1 cellular context compared by ENCODE assay signal in the genomic region with DNA sequence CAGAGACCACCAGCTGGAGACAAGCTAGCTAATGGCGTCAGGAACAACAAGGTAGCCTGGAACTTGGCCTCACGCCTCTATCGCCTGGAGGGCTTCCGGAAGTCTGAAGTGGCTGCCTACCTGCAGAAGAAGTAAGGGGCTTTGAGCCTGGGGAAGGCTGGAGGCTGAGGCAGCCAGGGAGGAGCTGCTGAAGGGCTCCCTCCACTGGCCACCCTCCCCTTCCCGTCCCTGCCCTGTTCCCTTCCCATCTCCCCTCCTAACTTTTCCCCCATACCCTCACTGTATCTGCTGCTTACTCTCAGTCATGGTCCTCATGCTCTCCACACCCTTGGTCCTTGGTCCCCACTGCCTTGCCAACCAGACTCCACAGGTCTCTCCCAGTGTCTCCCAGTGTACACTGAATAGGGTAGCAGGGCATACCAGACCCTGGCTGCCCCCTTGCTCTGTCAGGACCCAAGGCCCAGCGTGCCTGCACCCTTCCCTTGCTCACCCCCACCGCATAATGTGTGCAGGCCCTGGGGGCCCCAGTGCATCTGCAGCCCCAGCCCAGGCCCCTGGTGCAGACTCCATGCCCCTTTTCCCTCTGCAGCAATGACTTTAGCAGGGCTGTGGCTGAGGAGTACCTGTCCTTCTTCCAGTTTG.
TF ChIP-seq lines count a peak whose summit lies in the region.

No MANE protein-coding gene starts in this region.

TF ChIP-seq in HCT116, 20 proteins besides CTCF, POLR2A, EP300 and RAD21 (continued from another document):
- TF ChIP-seq, protein P1, sequence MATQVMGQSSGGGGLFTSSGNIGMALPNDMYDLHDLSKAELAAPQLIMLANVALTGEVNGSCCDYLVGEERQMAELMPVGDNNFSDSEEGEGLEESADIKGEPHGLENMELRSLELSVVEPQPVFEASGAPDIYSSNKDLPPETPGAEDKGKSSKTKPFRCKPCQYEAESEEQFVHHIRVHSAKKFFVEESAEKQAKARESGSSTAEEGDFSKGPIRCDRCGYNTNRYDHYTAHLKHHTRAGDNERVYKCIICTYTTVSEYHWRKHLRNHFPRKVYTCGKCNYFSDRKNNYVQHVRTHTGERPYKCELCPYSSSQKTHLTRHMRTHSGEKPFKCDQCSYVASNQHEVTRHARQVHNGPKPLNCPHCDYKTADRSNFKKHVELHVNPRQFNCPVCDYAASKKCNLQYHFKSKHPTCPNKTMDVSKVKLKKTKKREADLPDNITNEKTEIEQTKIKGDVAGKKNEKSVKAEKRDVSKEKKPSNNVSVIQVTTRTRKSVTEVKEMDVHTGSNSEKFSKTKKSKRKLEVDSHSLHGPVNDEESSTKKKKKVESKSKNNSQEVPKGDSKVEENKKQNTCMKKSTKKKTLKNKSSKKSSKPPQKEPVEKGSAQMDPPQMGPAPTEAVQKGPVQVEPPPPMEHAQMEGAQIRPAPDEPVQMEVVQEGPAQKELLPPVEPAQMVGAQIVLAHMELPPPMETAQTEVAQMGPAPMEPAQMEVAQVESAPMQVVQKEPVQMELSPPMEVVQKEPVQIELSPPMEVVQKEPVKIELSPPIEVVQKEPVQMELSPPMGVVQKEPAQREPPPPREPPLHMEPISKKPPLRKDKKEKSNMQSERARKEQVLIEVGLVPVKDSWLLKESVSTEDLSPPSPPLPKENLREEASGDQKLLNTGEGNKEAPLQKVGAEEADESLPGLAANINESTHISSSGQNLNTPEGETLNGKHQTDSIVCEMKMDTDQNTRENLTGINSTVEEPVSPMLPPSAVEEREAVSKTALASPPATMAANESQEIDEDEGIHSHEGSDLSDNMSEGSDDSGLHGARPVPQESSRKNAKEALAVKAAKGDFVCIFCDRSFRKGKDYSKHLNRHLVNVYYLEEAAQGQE (IDR thresholded peaks at IDR 0.05; ENCODE audit: low read depth) = no peak
- no peak for TF ChIP-seq CEBPB (IDR thresholded peaks at IDR 0.05; ENCODE audit: low read depth)
